In genomic region chr14:27015046-27015445, GRCh38 we compare ENCODE assay signal across 29 cellular contexts.
"Had no signal": no experiment of that assay in that cellular context is flagged by ENCODE, and none has a peak within 500 bp of the region (broad histone marks: within the 10 kb centered on the region; RNA-seq: fewer than 3 reads in every experiment).

No MANE protein-coding gene starts in this region.

- H3K9me3 Mint-ChIP-seq: nephron progenitor cell, type B pancreatic cell had no signal

- H3K9me3 ChIP-seq: esophagus squamous epithelium, heart right ventricle, lower lobe of right lung, prostate gland, sigmoid colon, spleen, testis, tibial artery had no signal

- H3K4me3 Mint-ChIP-seq: effector memory CD8-positive, alpha-beta T cell; immature natural killer cell; naive thymus-derived CD8-positive, alpha-beta T cell; nephron progenitor cell; stimulated activated memory B cell treated with anti-CD40 and anti-IgM and Interleukin-4, amounts not matched to agents 10 μg/mL and 1 μg/mL and 100 μg/mL, for 72 hours; type B pancreatic cell had no signal

- H3K27ac Mint-ChIP-seq: effector memory CD8-positive, alpha-beta T cell; immature natural killer cell; naive thymus-derived CD8-positive, alpha-beta T cell; nephron progenitor cell; stimulated activated memory B cell treated with anti-CD40 and anti-IgM and Interleukin-4, amounts not matched to agents 10 μg/mL and 1 μg/mL and 100 μg/mL, for 72 hours; type B pancreatic cell had no signal

- H3K27me3 Mint-ChIP-seq: effector memory CD8-positive, alpha-beta T cell; naive thymus-derived CD8-positive, alpha-beta T cell; stimulated activated memory B cell treated with anti-CD40 and anti-IgM and Interleukin-4, amounts not matched to agents 10 μg/mL and 1 μg/mL and 100 μg/mL, for 72 hours; type B pancreatic cell had no signal

- DNase-seq: dermis blood vessel endothelial cell; effector memory CD8-positive, alpha-beta T cell; erythroblast; esophagus squamous epithelium; foreskin melanocyte; glutamatergic neuron; heart right ventricle; hippocampal formation; immature natural killer cell; left ventricle myocardium superior; lower lobe of right lung; naive thymus-derived CD8-positive, alpha-beta T cell; nephron progenitor cell; nucleus accumbens; right cardiac atrium; sigmoid colon; spleen; stimulated activated CD4-positive, alpha-beta T cell treated with anti-CD3 and anti-CD28 coated beads, Interleukin-4, amount 100 ng/mL, for 4 hours; stimulated activated naive CD8-positive, alpha-beta T cell treated with anti-CD3 and anti-CD28 coated beads, Interleukin-15, Interleukin-2, amounts not matched to agents 100 U/mL and 50 U/mL, for 24 hours; substantia nigra; testis; tibial artery had no signal

- H3K36me3 ChIP-seq: esophagus squamous epithelium, heart right ventricle, lower lobe of right lung, prostate gland, sigmoid colon, spleen, tibial artery had no signal

- H3K4me1 Mint-ChIP-seq: immature natural killer cell; naive thymus-derived CD8-positive, alpha-beta T cell; nephron progenitor cell; stimulated activated memory B cell treated with anti-CD40 and anti-IgM and Interleukin-4, amounts not matched to agents 10 μg/mL and 1 μg/mL and 100 μg/mL, for 72 hours had no signal

- ATAC-seq: effector memory CD8-positive, alpha-beta T cell; heart right ventricle; left ventricle myocardium superior; lower lobe of right lung; naive thymus-derived CD8-positive, alpha-beta T cell; right cardiac atrium; stimulated activated memory B cell treated with anti-CD40 and anti-IgM and Interleukin-4, amounts not matched to agents 10 μg/mL and 1 μg/mL and 100 μg/mL, for 72 hours; stimulated activated naive CD8-positive, alpha-beta T cell treated with anti-CD3 and anti-CD28 coated beads, Interleukin-15, Interleukin-2, amounts not matched to agents 100 U/mL and 50 U/mL, for 24 hours had no signal

- H3K4me1 ChIP-seq: esophagus squamous epithelium, heart right ventricle, lower lobe of right lung, prostate gland, sigmoid colon, spleen, testis, tibial artery had no signal

- H3K27me3 ChIP-seq: esophagus squamous epithelium, heart right ventricle, sigmoid colon, spleen, testis, tibial artery had no signal

- H3K4me3 ChIP-seq: coronary artery, esophagus squamous epithelium, heart right ventricle, lower lobe of right lung, prostate gland, sigmoid colon, skin epidermis, spleen, testis, tibial artery had no signal

- FAIRE-seq: endometrium, keratinocyte had no signal

- H3K27ac ChIP-seq: coronary artery, esophagus squamous epithelium, heart right ventricle, lower lobe of right lung, prostate gland, sigmoid colon, skin epidermis, spleen, testis, tibial artery had no signal

- H3K36me3 Mint-ChIP-seq: naive thymus-derived CD8-positive, alpha-beta T cell; stimulated activated memory B cell treated with anti-CD40 and anti-IgM and Interleukin-4, amounts not matched to agents 10 μg/mL and 1 μg/mL and 100 μg/mL, for 72 hours; type B pancreatic cell had no signal
